Comparison of ENCODE assay signal across 16 cellular contexts in the genomic region with DNA sequence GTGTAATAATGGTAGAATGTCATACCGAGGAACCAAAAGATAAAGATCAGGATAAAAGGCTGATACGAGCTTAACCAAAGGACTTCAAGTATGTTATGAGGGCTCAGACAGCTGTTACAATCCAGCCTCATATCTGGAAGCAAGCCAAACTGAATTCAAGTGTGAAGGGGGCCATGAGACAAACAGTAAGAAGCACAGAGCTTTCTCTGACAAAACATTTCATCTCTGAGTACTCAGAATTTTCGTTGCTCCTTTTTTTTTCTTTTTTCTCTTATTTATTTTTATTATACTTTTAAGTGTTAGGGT. TPM values are rescaled to one million over a fixed set of nuclear protein-coding genes. Genes with fewer than 3 reads are reported as not detected.
DNase-seq lines count a peak whose midpoint lies in the region; ATAC-seq and TF ChIP-seq lines count a peak whose summit lies in the region.
"Had no signal": no experiment of that assay in that cellular context is flagged by ENCODE, and none has a peak within 500 bp of the region (broad histone marks: within the 10 kb centered on the region; RNA-seq: fewer than 3 reads in every experiment).

No MANE protein-coding gene starts in this region.

- H3K4me3 ChIP-seq in ACC112 (ENCODE audit: low read depth, low read length) (no peak overlapping the region), RWPE2 (ENCODE audit: severe bottlenecking) (no peak overlapping the region)
- H3K4me3 ChIP-seq: adrenal gland had no signal

- H3K27me3 ChIP-seq in ACC112 (ENCODE audit: insufficient read depth, low read length) (no peaks in the 10 kb centered on the region), RWPE2 (ENCODE audit: insufficient read depth, poor library complexity, severe bottlenecking) (no peaks in the 10 kb centered on the region)
- H3K27me3 ChIP-seq: adrenal gland had no signal

- no peaks in the 10 kb centered on the region for H3K79me2 ChIP-seq in ACC112 (ENCODE audit: control insufficient read depth, insufficient read depth, low read length, unreplicated experiment)

- no peaks in the 10 kb centered on the region for H3K9me3 ChIP-seq in RWPE2 (ENCODE audit: severe bottlenecking)
- H3K9me3 ChIP-seq: adrenal gland had no signal

- peak; percentile 83 for DNase-seq in LHCN-M2 (ENCODE audit: low read depth)
- DNase-seq in RWPE2 (ENCODE audit: low spot score): no peak
- DNase-seq in left kidney (ENCODE audit: low read depth, low spot score): peak; percentile 46
- no peak for DNase-seq in NCI-H2081 treated with DMSO at 0.1 percent for 48 hours (lab: John Stamatoyannopoulos, UW)
- no peak for DNase-seq in cortex of kidney (lab: John Stamatoyannopoulos, UW)
- DNase-seq: activated T-cell treated with anti-CD3 and anti-CD28 coated beads, Interleukin-2, amount 50 U/mL, for 24 hours; adrenal gland; H7; NCI-H526; RPMI8226; small intestine; substantia nigra had no signal

- no peak for TF ChIP-seq CTCF in RWPE2 (IDR thresholded peaks at IDR 0.05; ENCODE audit: poor library complexity, severe bottlenecking)

- H3K4me1 ChIP-seq in ACC112 (ENCODE audit: control insufficient read depth, insufficient read depth, low read length, unreplicated experiment) (peaks cover 45% of the 10 kb centered on the region), RWPE2 (ENCODE audit: insufficient read depth, poor library complexity, severe bottlenecking) (peaks cover 50% of the 10 kb centered on the region)
- H3K4me1 ChIP-seq: adrenal gland had no signal

- H3K27ac ChIP-seq in ACC112 (ENCODE audit: low read depth, low read length): peak overlapping the region; percentile 50; the same call in 1 of the 2 replicates
- peak overlapping the region; percentile 99 for H3K27ac ChIP-seq in RWPE2 (ENCODE audit: poor library complexity, severe bottlenecking)
- H3K27ac ChIP-seq: adrenal gland, HL-60 had no signal

- ATAC-seq in RWPE2 (ENCODE audit: low read depth) (no peak), GM19328 (IDR thresholded peaks at IDR 0.05; ENCODE audit: unreplicated experiment) (no peak), HG02973 (IDR thresholded peaks at IDR 0.05; ENCODE audit: unreplicated experiment) (no peak)

- no peak overlapping the region for H2AFZ ChIP-seq in ACC112 (ENCODE audit: low read length, unreplicated experiment)

- 0 out of 2 replicates have a peak, but pooled peaks cover 4% of the 10 kb centered on the region for H3K36me3 ChIP-seq in ACC112 (ENCODE audit: insufficient read depth, low read length)
- H3K36me3 ChIP-seq in RWPE2 (ENCODE audit: low read depth): no peaks in the 10 kb centered on the region
- H3K36me3 ChIP-seq: adrenal gland had no signal

RNA-seq across cellular contexts. Expression of gene CD180, which starts 52.9 kb away (rescaled TPM):
- total RNA-seq in LHCN-M2 (2014; rRNA removed): not detected in 2 replicates
- not detected for polyA plus RNA-seq in LHCN-M2 (2012)
- total RNA-seq: H7 had no signal

Comparison
In these comparisons a context has a peak if more than half of its experiments do, and no peak if none do; other contexts are left out.
1. DNase-seq: peak in LHCN-M2 (single experiment) and left kidney (single experiment); none in RWPE2 (single experiment), NCI-H2081 treated with DMSO at 0.1 percent for 48 hours (single experiment) and cortex of kidney (single experiment).